8 cellular contexts compared by ENCODE assay signal in the genomic region with DNA sequence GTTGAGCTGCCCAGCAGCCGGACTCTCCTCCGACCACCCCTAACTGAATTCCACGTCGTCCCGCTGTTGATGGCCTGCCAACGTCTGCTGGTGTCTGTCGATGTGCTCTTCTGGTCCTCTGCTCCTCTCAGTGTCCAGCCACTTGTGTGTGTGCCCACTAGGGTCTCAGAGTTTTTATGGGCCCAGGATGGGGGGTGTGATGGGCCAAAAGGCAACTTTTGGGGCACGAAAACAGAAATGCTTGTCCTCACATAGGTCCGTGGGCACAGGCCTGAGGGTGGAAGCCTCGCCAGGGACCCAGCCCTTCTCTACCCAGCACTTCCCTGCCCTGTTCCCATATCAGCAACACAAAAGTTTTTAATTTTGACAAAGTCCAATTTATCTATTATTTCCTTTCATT.
"Had no signal": no experiment of that assay in that cellular context is flagged by ENCODE, and none has a peak within 500 bp of the region (broad histone marks: within the 10 kb centered on the region; RNA-seq: fewer than 3 reads in every experiment).

No MANE protein-coding gene starts in this region.

- FAIRE-seq: G401.6, GM12878, GM12891, GM12892, GM18507, GM19239 had no signal

- DNase-seq: GDM1, GF-D8 had no signal

- H3K4me3 ChIP-seq: GM12878 had no signal

- ATAC-seq: GM12878 had no signal
